Comparison of ENCODE assay signal across 9 cellular contexts in genomic region chrX:129772796-129773431, GRCh38. TPM values are rescaled to one million over a fixed set of nuclear protein-coding genes. Genes with fewer than 3 reads are reported as not detected.
DNase-seq lines count a peak whose midpoint lies in the region; ATAC-seq, FAIRE-seq and TF ChIP-seq lines count a peak whose summit lies in the region.
"Had no signal": no experiment of that assay in that cellular context is flagged by ENCODE, and none has a peak within 500 bp of the region (broad histone marks: within the 10 kb centered on the region; RNA-seq: fewer than 3 reads in every experiment).

No MANE protein-coding gene starts in this region.

- CTCF ChIA-PET in K562 (lab: Yijun Ruan, JAX; ENCODE audit: low intra/inter-chr PET ratio): no interaction called here

- no peaks in the 10 kb centered on the region for H3K9me3 ChIP-seq in MM.1S (replicated peaks; ENCODE audit: insufficient read depth, low read length)
- no peaks in the 10 kb centered on the region for H3K9me3 ChIP-seq in K562 (replicated peaks; ENCODE audit: control insufficient read depth, insufficient read depth, low read depth, low read length)

- peak; percentile 73 for ATAC-seq in GM18517 (IDR thresholded peaks at IDR 0.05; ENCODE audit: unreplicated experiment)
- peak; percentile 57 for ATAC-seq in GM21737 (IDR thresholded peaks at IDR 0.05; ENCODE audit: unreplicated experiment)
- ATAC-seq in K562: peak; percentile 65; the same call in 2 of the 3 replicates

- H3K9ac ChIP-seq in MM.1S (ENCODE audit: low read length) (peak overlapping the region; percentile 70), K562 (ENCODE audit: insufficient read depth in 1 of 2, low read depth in 2 of 2, low read length in 2 of 2) (no peak overlapping the region)

- no peaks in the 10 kb centered on the region for H3K9me2 ChIP-seq in MM.1S (replicated peaks; ENCODE audit: insufficient read depth, low read length)

- H3F3A ChIP-seq in MM.1S (ENCODE audit: insufficient read depth, low read length): peaks cover 65% of the 10 kb centered on the region

- DNase-seq in MM.1S: peak; percentile 97
- no peak for DNase-seq in K562 (ENCODE audit: extremely low read depth in 1 of 4, low spot score in 3 of 4)
- DNase-seq in posterior cingulate gyrus: peak in 6 of 10 donors; percentile 11 to 86 (median 42)
- DNase-seq in NCI-H2196 (lab: John Stamatoyannopoulos, UW; ENCODE audit: unreplicated experiment): no peak
- DNase-seq in NCI-H774 (lab: John Stamatoyannopoulos, UW): no peak
- DNase-seq in HTR-8/SVneo (ENCODE audit: insufficient read length, low spot score): no peak

- no peaks in the 10 kb centered on the region for H3K9me1 ChIP-seq in K562 (ENCODE audit: control insufficient read depth, insufficient read depth, low read length)

- intact Hi-C loops in K562 (cut with micrococcal nuclease): no loop called here
- intact Hi-C loops in posterior cingulate gyrus (cut with DNase I): no loop called here

- H3K36me3 ChIP-seq in MM.1S (replicated peaks; ENCODE audit: insufficient read depth, low read length) (no peaks in the 10 kb centered on the region), K562 (ENCODE audit: control insufficient read depth, insufficient read depth, low read length) (no peaks in the 10 kb centered on the region)

- H3K4me3 ChIP-seq in MM.1S (ENCODE audit: low read length) (no peak overlapping the region; the same call in 1 of the 2 replicates), K562 (no peak overlapping the region)

- no peak for FAIRE-seq in K562 (lab: Jason Lieb, UNC)
- no peak for FAIRE-seq in HTR-8/SVneo (lab: Jason Lieb, UNC)

- H3K4me1 ChIP-seq in MM.1S (ENCODE audit: low read length): peaks cover 66% of the 10 kb centered on the region
- H3K4me1 ChIP-seq in K562 (replicated peaks in 1 of 2; ENCODE audit: control insufficient read depth in 2 of 2, insufficient read depth in 2 of 2, low read length in 2 of 2): peaks cover 0 to 6% of the 10 kb centered on the region in 2 experiments; a peak in 2 of 5 replicates

- TF ChIP-seq EP300 in K562 (IDR thresholded peaks at IDR 0.05; ENCODE audit: low read length): no peak

- no peak for TF ChIP-seq POLR2A in K562 (conservative IDR thresholded peaks at IDR 0.05)

- POLR2A ChIA-PET in K562 (lab: Yijun Ruan, JAX): interaction anchor here (1.0 kb wide), 1 partner anchor 17 kb away, joined by 3 read pairs; no protein-coding TSS in a partner anchor

- WGBS in K562 (ENCODE audit: insufficient coverage, low coverage, missing lambda C conversion rate): 39% methylated on average over 12 of the region's 14 CpGs

- peak overlapping the region; percentile 49; the same call in 1 of the 2 replicates for H2AFZ ChIP-seq in MM.1S (ENCODE audit: low read length)
- H2AFZ ChIP-seq in K562 (ENCODE audit: low read depth, low read length): peak overlapping the region; percentile 82

- in situ Hi-C loops in K562 (cut with MboI): no loop called here

- H3K4me2 ChIP-seq in MM.1S (ENCODE audit: low read depth, low read length) (peak overlapping the region; percentile 61; the same call in 1 of the 2 replicates), K562 (ENCODE audit: insufficient read depth, low read length) (no peak overlapping the region)

- TF ChIP-seq RAD21 in K562 (CRISPR knock-in tag; conservative IDR thresholded peaks at IDR 0.05 in 1 of 2, IDR thresholded peaks at IDR 0.05 in 1 of 2): 0 out of 4 replicates have a peak, but pooled peaks of 1 of the 2 experiments have one; percentile 11

- TF ChIP-seq CTCF in MM.1S (IDR thresholded peaks at IDR 0.05; ENCODE audit: low read length) (no peak), K562 (IDR thresholded peaks at IDR 0.05 in 2 of 3, conservative IDR thresholded peaks at IDR 0.05 in 1 of 3; ENCODE audit: insufficient read depth in 2 of 3, low read depth in 1 of 3, low read length in 3 of 3) (peak in 1 of 3 experiments; percentile 13; a peak in 2 of 6 replicates)

- no peaks in the 10 kb centered on the region for H4K20me1 ChIP-seq in MM.1S (ENCODE audit: insufficient read depth, low read length)
- H4K20me1 ChIP-seq in K562 (replicated peaks; ENCODE audit: control insufficient read depth, insufficient read depth, low read length): no peaks in the 10 kb centered on the region

- H3K79me2 ChIP-seq in MM.1S (ENCODE audit: low read length) (no peaks in the 10 kb centered on the region; the same call in 1 of the 2 replicates), K562 (ENCODE audit: control insufficient read depth, insufficient read depth, low read length) (no peaks in the 10 kb centered on the region)

- H3K27me3 ChIP-seq in MM.1S (replicated peaks; ENCODE audit: insufficient read depth, low read length) (no peaks in the 10 kb centered on the region), K562 (ENCODE audit: control insufficient read depth in 2 of 2, insufficient read depth in 2 of 2, low read length in 2 of 2) (no peaks in the 10 kb centered on the region)

- no TSS peak for BruUV-seq in K562 (replicated peaks; lab: Mats Ljungman, UMichigan)

- H3K27ac ChIP-seq in MM.1S (ENCODE audit: low read length) (peak overlapping the region; percentile 97), K562 (ENCODE audit: extremely low read depth, low read depth, low read length) (no peak overlapping the region)

TF ChIP-seq in K562, 482 proteins besides CTCF, POLR2A, EP300 and RAD21 (continues in another document):
- TF ChIP-seq PTTG1 (tag; IDR thresholded peaks at IDR 0.05; ENCODE audit: low read depth): no peak
- no peak for TF ChIP-seq FOXP4 (CRISPR knock-in tag; IDR thresholded peaks at IDR 0.05; ENCODE audit: borderline replicate concordance)
- no peak for TF ChIP-seq ZBTB5 (IDR thresholded peaks at IDR 0.05)
- TF ChIP-seq KLF10 (CRISPR knock-in tag; IDR thresholded peaks at IDR 0.05): no peak

RNA-seq across cellular contexts. Expression of gene SASH3, which starts 6.8 kb away (rescaled TPM):
- total RNA-seq in K562 (2011; cell fraction: chromatin; rRNA removed; ENCODE audit: low replicate concordance): not detected in 2 replicates
- not detected in 2 replicates for total RNA-seq in K562 (2011; cell fraction: nucleolus; rRNA removed)
- total RNA-seq in K562 (2011; cell fraction: nucleoplasm; rRNA removed): not detected in 2 replicates
- total RNA-seq in K562 (2014; rRNA removed) (0.08 and 0.14 TPM in 2 replicates), K562 (2014; rRNA removed; fragmentation: Illumina TruSeq; extraction: Trizol) (0.06 and 0.07 TPM in 2 replicates), K562 (2015; rRNA removed; fragmentation: Illumina TruSeq; extraction: Trizol) (0.72 and 1.1 TPM in 2 replicates), K562 (2021) (0.34 and 0.35 TPM in 2 replicates)
- polyA plus RNA-seq in K562 (2011; rRNA removed) (0.06 and 0.08 TPM in 2 replicates), K562 (2014; fragmentation: Illumina TruSeq; extraction: Trizol) (0.10 and 0.14 TPM in 2 replicates), K562 (2014; fragmentation: Nextera tagmentation; extraction: Ambion mirVana) (under 1 TPM; 0.03 to 0.06 TPM), K562 (2014; rRNA removed) (0.08 and 0.13 TPM in 2 replicates)
- polyA plus RNA-seq in K562 (2011; cell fraction: cytosol; rRNA removed): 0.04 and 0.06 TPM in 2 replicates
- polyA plus RNA-seq in K562 (2011; cell fraction: nucleus; rRNA removed): 0.04 and 0.07 TPM in 2 replicates
- polyA plus RNA-seq in K562 (2012): 0.21 and 0.75 TPM in 2 replicates
- polyA minus RNA-seq in K562 (2011; rRNA and poly(A)+ RNA removed): not detected in 2 replicates
- polyA minus RNA-seq in K562 (2011; cell fraction: cytosol; rRNA and poly(A)+ RNA removed): not detected in 2 replicates
- polyA minus RNA-seq in K562 (2011; cell fraction: nucleus; rRNA and poly(A)+ RNA removed): not detected in 2 replicates
- total RNA-seq: dermis microvascular lymphatic vessel endothelial cell had no signal

RNA-seq across cellular contexts. Expression of gene XPNPEP2, which starts 34.1 kb away (rescaled TPM):
- total RNA-seq in K562 (2011; cell fraction: chromatin; rRNA removed; ENCODE audit: low replicate concordance): not detected in 2 replicates
- total RNA-seq in K562 (2011; cell fraction: nucleolus; rRNA removed): not detected in 2 replicates
- not detected in 2 replicates for total RNA-seq in K562 (2011; cell fraction: nucleoplasm; rRNA removed)
- total RNA-seq in K562 (2014; rRNA removed) (not detected in 2 replicates), K562 (2014; rRNA removed; fragmentation: Illumina TruSeq; extraction: Trizol) (not detected in 2 replicates), K562 (2015; rRNA removed; fragmentation: Illumina TruSeq; extraction: Trizol) (not detected in 2 replicates), K562 (2021) (0.04 TPM in 1 of 2 replicates, not detected in the other)
- polyA plus RNA-seq in K562 (2011; rRNA removed) (0.01 TPM in 1 of 2 replicates, not detected in the other), K562 (2014; fragmentation: Illumina TruSeq; extraction: Trizol) (0.13 TPM in 1 of 2 replicates, not detected in the other), K562 (2014; fragmentation: Nextera tagmentation; extraction: Ambion mirVana) (under 1 TPM in 1 of 2 experiments, not detected in 1; 0.03 TPM), K562 (2014; rRNA removed) (0.19 TPM in 1 of 2 replicates, not detected in the other)
- 0.03 and 0.04 TPM in 2 replicates for polyA plus RNA-seq in K562 (2011; cell fraction: cytosol; rRNA removed)
- polyA plus RNA-seq in K562 (2011; cell fraction: nucleus; rRNA removed): not detected in 2 replicates
- 0.05 and 0.11 TPM in 2 replicates for polyA plus RNA-seq in K562 (2012)
- polyA minus RNA-seq in K562 (2011; rRNA and poly(A)+ RNA removed): not detected in 2 replicates
- polyA minus RNA-seq in K562 (2011; cell fraction: cytosol; rRNA and poly(A)+ RNA removed): not detected in 2 replicates
- not detected in 2 replicates for polyA minus RNA-seq in K562 (2011; cell fraction: nucleus; rRNA and poly(A)+ RNA removed)
- total RNA-seq: dermis microvascular lymphatic vessel endothelial cell had no signal

Comparison
In these comparisons a context has a peak if more than half of its experiments do, and no peak if none do; other contexts are left out.
1. DNase-seq: peak in MM.1S (single experiment) and posterior cingulate gyrus (6 of 10); none in K562 (0 of 4), NCI-H2196 (single experiment), NCI-H774 (single experiment) and HTR-8/SVneo (single experiment).
2. Peak in every context shown above with its lines, with median percentiles within 50 percentile points of each other: ATAC-seq.